ENCODE assay signal across 1 cellular context in genomic region chr11:9302448-9302847, GRCh38.
TF ChIP-seq lines count a peak whose summit lies in the region.

No MANE protein-coding gene starts in this region.

TF ChIP-seq in K562, 482 proteins besides CTCF, POLR2A, EP300 and RAD21 (continued from another document):
- TF ChIP-seq ZBTB40 (IDR thresholded peaks at IDR 0.05): no peak
- TF ChIP-seq ZBTB40 (CRISPR knock-in tag; IDR thresholded peaks at IDR 0.05): no peak
- TF ChIP-seq NFE2 (IDR thresholded peaks at IDR 0.05; ENCODE audit: low read depth): peak; percentile 50
- peak; percentile 35 for TF ChIP-seq MAFG (tag; conservative IDR thresholded peaks at IDR 0.05)
- TF ChIP-seq C11orf30 (IDR thresholded peaks at IDR 0.05; ENCODE audit: low read depth): peak; percentile 43
- TF ChIP-seq TFAP4 (CRISPR knock-in tag; IDR thresholded peaks at IDR 0.05; ENCODE audit: borderline replicate concordance): no peak
- TF ChIP-seq ZNF316 (IDR thresholded peaks at IDR 0.05): peak; percentile 53
